ENCODE assay signal across 1 cellular context in genomic region chr7:104207731-104208420, GRCh38.
A peak's percentile ranks its signal among the peaks of the same experiment; 100 is the strongest.
TF ChIP-seq lines count a peak whose summit lies in the region.

Gene ORC5 (minus strand): TSS chr7:104208013. CDS start chr7:104207904, 109 bp downstream.

TF ChIP-seq in HepG2, 621 proteins besides CTCF, POLR2A, EP300 and RAD21 (continued from another document and continues in another):
- TF ChIP-seq, protein P1, sequence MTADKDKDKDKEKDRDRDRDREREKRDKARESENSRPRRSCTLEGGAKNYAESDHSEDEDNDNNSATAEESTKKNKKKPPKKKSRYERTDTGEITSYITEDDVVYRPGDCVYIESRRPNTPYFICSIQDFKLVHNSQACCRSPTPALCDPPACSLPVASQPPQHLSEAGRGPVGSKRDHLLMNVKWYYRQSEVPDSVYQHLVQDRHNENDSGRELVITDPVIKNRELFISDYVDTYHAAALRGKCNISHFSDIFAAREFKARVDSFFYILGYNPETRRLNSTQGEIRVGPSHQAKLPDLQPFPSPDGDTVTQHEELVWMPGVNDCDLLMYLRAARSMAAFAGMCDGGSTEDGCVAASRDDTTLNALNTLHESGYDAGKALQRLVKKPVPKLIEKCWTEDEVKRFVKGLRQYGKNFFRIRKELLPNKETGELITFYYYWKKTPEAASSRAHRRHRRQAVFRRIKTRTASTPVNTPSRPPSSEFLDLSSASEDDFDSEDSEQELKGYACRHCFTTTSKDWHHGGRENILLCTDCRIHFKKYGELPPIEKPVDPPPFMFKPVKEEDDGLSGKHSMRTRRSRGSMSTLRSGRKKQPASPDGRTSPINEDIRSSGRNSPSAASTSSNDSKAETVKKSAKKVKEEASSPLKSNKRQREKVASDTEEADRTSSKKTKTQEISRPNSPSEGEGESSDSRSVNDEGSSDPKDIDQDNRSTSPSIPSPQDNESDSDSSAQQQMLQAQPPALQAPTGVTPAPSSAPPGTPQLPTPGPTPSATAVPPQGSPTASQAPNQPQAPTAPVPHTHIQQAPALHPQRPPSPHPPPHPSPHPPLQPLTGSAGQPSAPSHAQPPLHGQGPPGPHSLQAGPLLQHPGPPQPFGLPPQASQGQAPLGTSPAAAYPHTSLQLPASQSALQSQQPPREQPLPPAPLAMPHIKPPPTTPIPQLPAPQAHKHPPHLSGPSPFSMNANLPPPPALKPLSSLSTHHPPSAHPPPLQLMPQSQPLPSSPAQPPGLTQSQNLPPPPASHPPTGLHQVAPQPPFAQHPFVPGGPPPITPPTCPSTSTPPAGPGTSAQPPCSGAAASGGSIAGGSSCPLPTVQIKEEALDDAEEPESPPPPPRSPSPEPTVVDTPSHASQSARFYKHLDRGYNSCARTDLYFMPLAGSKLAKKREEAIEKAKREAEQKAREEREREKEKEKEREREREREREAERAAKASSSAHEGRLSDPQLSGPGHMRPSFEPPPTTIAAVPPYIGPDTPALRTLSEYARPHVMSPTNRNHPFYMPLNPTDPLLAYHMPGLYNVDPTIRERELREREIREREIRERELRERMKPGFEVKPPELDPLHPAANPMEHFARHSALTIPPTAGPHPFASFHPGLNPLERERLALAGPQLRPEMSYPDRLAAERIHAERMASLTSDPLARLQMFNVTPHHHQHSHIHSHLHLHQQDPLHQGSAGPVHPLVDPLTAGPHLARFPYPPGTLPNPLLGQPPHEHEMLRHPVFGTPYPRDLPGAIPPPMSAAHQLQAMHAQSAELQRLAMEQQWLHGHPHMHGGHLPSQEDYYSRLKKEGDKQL (CRISPR knock-in tag; IDR thresholded peaks at IDR 0.05; ENCODE audit: low read depth) = no peak
- TF ChIP-seq POLR2G (IDR thresholded peaks at IDR 0.05; ENCODE audit: low read depth, low read length) (peak; percentile 98), ZNF441 (CRISPR knock-in tag; IDR thresholded peaks at IDR 0.05; ENCODE audit: borderline replicate concordance) (peak; percentile 43; the same call in 1 of the 2 replicates), ZNF33A (CRISPR knock-in tag; IDR thresholded peaks at IDR 0.05; ENCODE audit: borderline replicate concordance) (peak; percentile 63; the same call in 1 of the 2 replicates), ZKSCAN8 (CRISPR knock-in tag; IDR thresholded peaks at IDR 0.05; ENCODE audit: borderline replicate concordance) (no peak), ZNF749 (CRISPR knock-in tag; IDR thresholded peaks at IDR 0.05; ENCODE audit: borderline replicate concordance) (no peak), GATAD1 (CRISPR knock-in tag; IDR thresholded peaks at IDR 0.05) (peak; percentile 90), ZFP1 (CRISPR knock-in tag; IDR thresholded peaks at IDR 0.05) (no peak), ZNF562 (CRISPR knock-in tag; IDR thresholded peaks at IDR 0.05; ENCODE audit: borderline replicate concordance) (no peak), ZNF7 (CRISPR knock-in tag; IDR thresholded peaks at IDR 0.05) (no peak), SALL1 (CRISPR knock-in tag; IDR thresholded peaks at IDR 0.05) (peak; percentile 87), ZNF557 (CRISPR knock-in tag; IDR thresholded peaks at IDR 0.05) (no peak), ZBTB43 (CRISPR knock-in tag; conservative IDR thresholded peaks at IDR 0.05) (0 out of 2 replicates have a peak, but pooled peaks have one; percentile 29), TERF1 (CRISPR knock-in tag; IDR thresholded peaks at IDR 0.05) (no peak), ZC3H4 (CRISPR knock-in tag; IDR thresholded peaks at IDR 0.05; ENCODE audit: borderline replicate concordance) (no peak), ZNF331 (CRISPR knock-in tag; IDR thresholded peaks at IDR 0.05) (0 out of 2 replicates have a peak, but pooled peaks have one; percentile 35), ERF (CRISPR knock-in tag; IDR thresholded peaks at IDR 0.05) (peak; percentile 71; the same call in 1 of the 2 replicates), TGIF2 (CRISPR knock-in tag; IDR thresholded peaks at IDR 0.05) (no peak; the same call in 1 of the 2 replicates), CREBL2 (CRISPR knock-in tag; IDR thresholded peaks at IDR 0.05; ENCODE audit: borderline replicate concordance) (no peak), ZNF253 (CRISPR knock-in tag; IDR thresholded peaks at IDR 0.05; ENCODE audit: borderline replicate concordance) (0 out of 2 replicates have a peak, but pooled peaks have one; percentile 60), FOXP1 (IDR thresholded peaks at IDR 0.05) (no peak), FOXP1 (CRISPR knock-in tag; IDR thresholded peaks at IDR 0.05) (peak; percentile 6; the same call in 1 of the 2 replicates), EEA1 (CRISPR knock-in tag; IDR thresholded peaks at IDR 0.05; ENCODE audit: borderline replicate concordance) (peak; percentile 67; the same call in 1 of the 2 replicates), ZSCAN5A (CRISPR knock-in tag; IDR thresholded peaks at IDR 0.05; ENCODE audit: borderline replicate concordance) (no peak)
- TF ChIP-seq, protein P2, sequence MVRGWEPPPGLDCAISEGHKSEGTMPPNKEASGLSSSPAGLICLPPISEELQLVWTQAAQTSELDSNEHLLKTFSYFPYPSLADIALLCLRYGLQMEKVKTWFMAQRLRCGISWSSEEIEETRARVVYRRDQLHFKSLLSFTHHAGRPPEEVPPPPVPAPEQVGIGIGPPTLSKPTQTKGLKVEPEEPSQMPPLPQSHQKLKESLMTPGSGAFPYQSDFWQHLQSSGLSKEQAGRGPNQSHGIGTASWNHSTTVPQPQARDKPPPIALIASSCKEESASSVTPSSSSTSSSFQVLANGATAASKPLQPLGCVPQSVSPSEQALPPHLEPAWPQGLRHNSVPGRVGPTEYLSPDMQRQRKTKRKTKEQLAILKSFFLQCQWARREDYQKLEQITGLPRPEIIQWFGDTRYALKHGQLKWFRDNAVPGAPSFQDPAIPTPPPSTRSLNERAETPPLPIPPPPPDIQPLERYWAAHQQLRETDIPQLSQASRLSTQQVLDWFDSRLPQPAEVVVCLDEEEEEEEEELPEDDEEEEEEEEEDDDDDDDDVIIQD (CRISPR knock-in tag; IDR thresholded peaks at IDR 0.05; ENCODE audit: low read depth) = peak; percentile 76; the same call in 1 of the 2 replicates
- TF ChIP-seq, protein P3, sequence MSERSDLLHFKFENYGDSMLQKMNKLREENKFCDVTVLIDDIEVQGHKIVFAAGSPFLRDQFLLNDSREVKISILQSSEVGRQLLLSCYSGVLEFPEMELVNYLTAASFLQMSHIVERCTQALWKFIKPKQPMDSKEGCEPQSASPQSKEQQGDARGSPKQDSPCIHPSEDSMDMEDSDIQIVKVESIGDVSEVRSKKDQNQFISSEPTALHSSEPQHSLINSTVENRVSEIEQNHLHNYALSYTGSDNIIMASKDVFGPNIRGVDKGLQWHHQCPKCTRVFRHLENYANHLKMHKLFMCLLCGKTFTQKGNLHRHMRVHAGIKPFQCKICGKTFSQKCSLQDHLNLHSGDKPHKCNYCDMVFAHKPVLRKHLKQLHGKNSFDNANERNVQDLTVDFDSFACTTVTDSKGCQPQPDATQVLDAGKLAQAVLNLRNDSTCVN (CRISPR knock-in tag; IDR thresholded peaks at IDR 0.05; ENCODE audit: borderline replicate concordance) = no peak; the same call in 1 of the 2 replicates
- TF ChIP-seq, protein P4, sequence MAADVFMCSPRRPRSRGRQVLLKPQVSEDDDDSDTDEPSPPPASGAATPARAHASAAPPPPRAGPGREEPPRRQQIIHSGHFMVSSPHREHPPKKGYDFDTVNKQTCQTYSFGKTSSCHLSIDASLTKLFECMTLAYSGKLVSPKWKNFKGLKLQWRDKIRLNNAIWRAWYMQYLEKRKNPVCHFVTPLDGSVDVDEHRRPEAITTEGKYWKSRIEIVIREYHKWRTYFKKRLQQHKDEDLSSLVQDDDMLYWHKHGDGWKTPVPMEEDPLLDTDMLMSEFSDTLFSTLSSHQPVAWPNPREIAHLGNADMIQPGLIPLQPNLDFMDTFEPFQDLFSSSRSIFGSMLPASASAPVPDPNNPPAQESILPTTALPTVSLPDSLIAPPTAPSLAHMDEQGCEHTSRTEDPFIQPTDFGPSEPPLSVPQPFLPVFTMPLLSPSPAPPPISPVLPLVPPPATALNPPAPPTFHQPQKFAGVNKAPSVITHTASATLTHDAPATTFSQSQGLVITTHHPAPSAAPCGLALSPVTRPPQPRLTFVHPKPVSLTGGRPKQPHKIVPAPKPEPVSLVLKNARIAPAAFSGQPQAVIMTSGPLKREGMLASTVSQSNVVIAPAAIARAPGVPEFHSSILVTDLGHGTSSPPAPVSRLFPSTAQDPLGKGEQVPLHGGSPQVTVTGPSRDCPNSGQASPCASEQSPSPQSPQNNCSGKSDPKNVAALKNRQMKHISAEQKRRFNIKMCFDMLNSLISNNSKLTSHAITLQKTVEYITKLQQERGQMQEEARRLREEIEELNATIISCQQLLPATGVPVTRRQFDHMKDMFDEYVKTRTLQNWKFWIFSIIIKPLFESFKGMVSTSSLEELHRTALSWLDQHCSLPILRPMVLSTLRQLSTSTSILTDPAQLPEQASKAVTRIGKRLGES (CRISPR knock-in tag; IDR thresholded peaks at IDR 0.05; ENCODE audit: borderline replicate concordance) = no peak
- TF ChIP-seq, protein P5, sequence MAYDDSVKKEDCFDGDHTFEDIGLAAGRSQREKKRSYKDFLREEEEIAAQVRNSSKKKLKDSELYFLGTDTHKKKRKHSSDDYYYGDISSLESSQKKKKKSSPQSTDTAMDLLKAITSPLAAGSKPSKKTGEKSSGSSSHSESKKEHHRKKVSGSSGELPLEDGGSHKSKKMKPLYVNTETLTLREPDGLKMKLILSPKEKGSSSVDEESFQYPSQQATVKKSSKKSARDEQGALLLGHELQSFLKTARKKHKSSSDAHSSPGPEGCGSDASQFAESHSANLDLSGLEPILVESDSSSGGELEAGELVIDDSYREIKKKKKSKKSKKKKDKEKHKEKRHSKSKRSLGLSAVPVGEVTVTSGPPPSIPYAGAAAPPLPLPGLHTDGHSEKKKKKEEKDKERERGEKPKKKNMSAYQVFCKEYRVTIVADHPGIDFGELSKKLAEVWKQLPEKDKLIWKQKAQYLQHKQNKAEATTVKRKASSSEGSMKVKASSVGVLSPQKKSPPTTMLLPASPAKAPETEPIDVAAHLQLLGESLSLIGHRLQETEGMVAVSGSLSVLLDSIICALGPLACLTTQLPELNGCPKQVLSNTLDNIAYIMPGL (CRISPR knock-in tag; IDR thresholded peaks at IDR 0.05; ENCODE audit: borderline replicate concordance in 1 of 2, low read depth in 1 of 2) = peak; percentile 91 to 94
- TF ChIP-seq, protein P6, sequence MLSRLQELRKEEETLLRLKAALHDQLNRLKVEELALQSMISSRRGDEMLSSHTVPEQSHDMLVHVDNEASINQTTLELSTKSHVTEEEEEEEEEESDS (CRISPR knock-in tag; IDR thresholded peaks at IDR 0.05; ENCODE audit: borderline replicate concordance) = no peak
